ENCODE assay signal across 21 cellular contexts in genomic region chr19:58482372-58482771, GRCh38.
"Had no signal": no experiment of that assay in that cellular context is flagged by ENCODE, and none has a peak within 500 bp of the region (broad histone marks: within the 10 kb centered on the region; RNA-seq: fewer than 3 reads in every experiment).

No MANE protein-coding gene starts in this region.

- H3K27me3 Mint-ChIP-seq: activated B cell treated with CpG ODN at 0.5 μM for 24 hours; activated T-cell treated with anti-CD3 and anti-CD28 coated beads, Interleukin-2, amount 50 U/mL, for 24 hours; dendritic cell treated with granulocyte-macrophage colony-stimulating factor and Interleukin-4, amounts not matched to agents 40 ng/mL and 50 ng/mL, for 4 days; naive thymus-derived CD8-positive, alpha-beta T cell had no signal

- DNase-seq: activated B cell treated with CpG ODN at 0.5 μM for 24 hours; activated CD8-positive, alpha-beta memory T cell treated with anti-CD3 and anti-CD28 coated beads, Interleukin-2, amount 50 U/mL, for 4 hours; activated gamma-delta T cell; activated T-cell treated with anti-CD3 and anti-CD28 coated beads, Interleukin-2, amount 50 U/mL, for 24 hours; amygdala; caudate nucleus; endodermal cell; foreskin fibroblast; heart left ventricle; hypothalamus; immature natural killer cell; naive thymus-derived CD8-positive, alpha-beta T cell; stimulated activated CD4-positive, alpha-beta T cell treated with anti-CD3 and anti-CD28 coated beads, Interleukin-15, amount 100 ng/mL, for 24 hours; stimulated activated CD4-positive, alpha-beta T cell treated with anti-CD3 and anti-CD28 coated beads, Interleukin-2, amount 100 ng/mL, for 24 hours; stimulated activated naive CD4-positive, alpha-beta T cell; SW 1271; testis; trophoblast cell had no signal

- H3K27ac Mint-ChIP-seq: activated B cell treated with CpG ODN at 0.5 μM for 24 hours; activated T-cell treated with anti-CD3 and anti-CD28 coated beads, Interleukin-2, amount 50 U/mL, for 24 hours; dendritic cell treated with granulocyte-macrophage colony-stimulating factor and Interleukin-4, amounts not matched to agents 40 ng/mL and 50 ng/mL, for 4 days; endodermal cell had no signal

- H3K4me1 Mint-ChIP-seq: activated B cell treated with CpG ODN at 0.5 μM for 24 hours, endodermal cell, immature natural killer cell had no signal

- H3K9me3 Mint-ChIP-seq: activated B cell treated with CpG ODN at 0.5 μM for 24 hours; activated T-cell treated with anti-CD3 and anti-CD28 coated beads, Interleukin-2, amount 50 U/mL, for 24 hours; dendritic cell treated with granulocyte-macrophage colony-stimulating factor and Interleukin-4, amounts not matched to agents 40 ng/mL and 50 ng/mL, for 4 days; endodermal cell; immature natural killer cell; naive thymus-derived CD8-positive, alpha-beta T cell had no signal

- H3K4me3 Mint-ChIP-seq: activated B cell treated with CpG ODN at 0.5 μM for 24 hours; activated T-cell treated with anti-CD3 and anti-CD28 coated beads, Interleukin-2, amount 50 U/mL, for 24 hours; dendritic cell treated with granulocyte-macrophage colony-stimulating factor and Interleukin-4, amounts not matched to agents 40 ng/mL and 50 ng/mL, for 4 days; endodermal cell; immature natural killer cell; naive thymus-derived CD8-positive, alpha-beta T cell had no signal

- ATAC-seq: esophagus mucosa; heart left ventricle; naive thymus-derived CD8-positive, alpha-beta T cell; right cardiac atrium had no signal
